ENCODE assay signal across 9 cellular contexts in genomic region chr10:100518761-100519241, GRCh38. TPM values are rescaled to one million over a fixed set of nuclear protein-coding genes. Genes with fewer than 3 reads are reported as not detected.
DNase-seq lines count a peak whose midpoint lies in the region; ATAC-seq and TF ChIP-seq lines count a peak whose summit lies in the region.
"Had no signal": no experiment of that assay in that cellular context is flagged by ENCODE, and none has a peak within 500 bp of the region (broad histone marks: within the 10 kb centered on the region; RNA-seq: fewer than 3 reads in every experiment).

No MANE protein-coding gene starts in this region.

- H3K4me1 Mint-ChIP-seq in GM23338 = no peaks in the 10 kb centered on the region; the same call in 2 of the 3 replicates
- peaks cover 15% of the 10 kb centered on the region for H3K4me1 Mint-ChIP-seq in activated T-cell treated with anti-CD3 and anti-CD28 coated beads, Interleukin-2, amount 50 U/mL, for 24 hours (ENCODE audit: low read depth)

- H3K36me3 Mint-ChIP-seq in GM23338 (ENCODE audit: low read depth) = 0 out of 3 replicates have a peak, but pooled peaks cover 5% of the 10 kb centered on the region
- peaks cover 54% of the 10 kb centered on the region for H3K36me3 Mint-ChIP-seq in activated T-cell treated with anti-CD3 and anti-CD28 coated beads, Interleukin-2, amount 50 U/mL, for 24 hours (ENCODE audit: low read depth)

- peak overlapping the region; percentile 74 for H3K4me3 ChIP-seq in GM23338
- peak overlapping the region; percentile 61 to 65 for H3K4me3 ChIP-seq in muscle layer of colon (ENCODE audit: low read depth in 1 of 2, low read length in 2 of 2)
- H3K4me3 ChIP-seq in suprapubic skin = peak overlapping the region; percentile 48

- peak overlapping the region; percentile 12 for H3K9ac ChIP-seq in muscle layer of colon (ENCODE audit: low read length)

- H4K20me1 ChIP-seq in GM23338 (replicated peaks; ENCODE audit: insufficient read depth) = no peaks in the 10 kb centered on the region; the same call in 1 of the 2 replicates

- 0 out of 2 replicates have a peak, but pooled peaks cover 4% of the 10 kb centered on the region for H3F3A ChIP-seq in GM23338 (replicated peaks; ENCODE audit: low read depth)

- H3K9me3 Mint-ChIP-seq in GM23338 = no peaks in the 10 kb centered on the region
- no peaks in the 10 kb centered on the region for H3K9me3 Mint-ChIP-seq in activated T-cell treated with anti-CD3 and anti-CD28 coated beads, Interleukin-2, amount 50 U/mL, for 24 hours

- no peaks in the 10 kb centered on the region for H3K79me2 ChIP-seq in GM23338 (replicated peaks; ENCODE audit: insufficient read depth)

- no peak for TF ChIP-seq POLR2A in suprapubic skin (IDR thresholded peaks at IDR 0.05)

- DNase-seq in AML-193 (lab: John Stamatoyannopoulos, UW) (peak; percentile 35 to 46), GM23338 (ENCODE audit: low spot score) (peak; percentile 87), NCI-H82 (lab: John Stamatoyannopoulos, UW) (peak; percentile 86), suprapubic skin (ENCODE audit: low spot score in 2 of 2) (no peak)
- peak; percentile 63 for DNase-seq in activated T-cell treated with anti-CD3 and anti-CD28 coated beads, Interleukin-2, amount 50 U/mL, for 24 hours

- H3K9me3 ChIP-seq in muscle layer of colon (ENCODE audit: low read length) = no peaks in the 10 kb centered on the region
- no peaks in the 10 kb centered on the region for H3K9me3 ChIP-seq in suprapubic skin

- peak; percentile 82 to 85 for TF ChIP-seq CTCF in GM23338 (conservative IDR thresholded peaks at IDR 0.05; ENCODE audit: low read depth in 2 of 2)
- TF ChIP-seq CTCF in suprapubic skin (IDR thresholded peaks at IDR 0.05) = peak; percentile 45 to 55

- peak; percentile 58 for ATAC-seq in GM23338
- ATAC-seq in esophagus mucosa = peak; percentile 76
- ATAC-seq in HG02798 (IDR thresholded peaks at IDR 0.05; ENCODE audit: poor library complexity, unreplicated experiment) = no peak

- H3K4me2 ChIP-seq in GM23338 = peak overlapping the region; percentile 94

- H2AFZ ChIP-seq in GM23338 = no peak overlapping the region; the same call in 1 of the 2 replicates

- H3K27me3 ChIP-seq in GM23338 (ENCODE audit: insufficient read depth) = peaks cover 22% of the 10 kb centered on the region
- H3K27me3 ChIP-seq in muscle layer of colon (ENCODE audit: control insufficient read depth in 1 of 2, insufficient read depth in 2 of 2, low read length in 2 of 2) = no peaks in the 10 kb centered on the region
- peaks cover 5% of the 10 kb centered on the region for H3K27me3 ChIP-seq in suprapubic skin

- H3K9me2 ChIP-seq in GM23338 (ENCODE audit: insufficient read depth) = no peaks in the 10 kb centered on the region

- H3K36me3 ChIP-seq in GM23338 (ENCODE audit: insufficient read depth) (no peaks in the 10 kb centered on the region), muscle layer of colon (ENCODE audit: insufficient read depth, low read length) (peaks cover 19% of the 10 kb centered on the region), suprapubic skin (peaks cover 11% of the 10 kb centered on the region)

- WGBS in suprapubic skin = 18% methylated on average over 7 of the region's 7 CpGs

- no peak overlapping the region for H3K27ac ChIP-seq in GM23338 (ENCODE audit: low read depth)
- no peak overlapping the region for H3K27ac ChIP-seq in muscle layer of colon (ENCODE audit: low read depth, low read length)
- H3K27ac ChIP-seq in suprapubic skin = no peak overlapping the region

- no peak overlapping the region for H3K27ac Mint-ChIP-seq in GM23338
- H3K27ac Mint-ChIP-seq in activated T-cell treated with anti-CD3 and anti-CD28 coated beads, Interleukin-2, amount 50 U/mL, for 24 hours = peak overlapping the region; percentile 26

- H3K27me3 Mint-ChIP-seq in GM23338 (ENCODE audit: insufficient read depth, low read depth, poor library complexity) = peaks cover 21% of the 10 kb centered on the region
- no peaks in the 10 kb centered on the region for H3K27me3 Mint-ChIP-seq in activated T-cell treated with anti-CD3 and anti-CD28 coated beads, Interleukin-2, amount 50 U/mL, for 24 hours

- H3K4me3 Mint-ChIP-seq in GM23338 = peak overlapping the region; percentile 89
- H3K4me3 Mint-ChIP-seq in activated T-cell treated with anti-CD3 and anti-CD28 coated beads, Interleukin-2, amount 50 U/mL, for 24 hours = no peak overlapping the region

- no peak for TF ChIP-seq EP300 in suprapubic skin (IDR thresholded peaks at IDR 0.05)

- H3K4me1 ChIP-seq in GM23338 (ENCODE audit: insufficient read depth) (peaks cover 5% of the 10 kb centered on the region; the same call in 1 of the 2 replicates), muscle layer of colon (ENCODE audit: insufficient read depth, low read length) (no peaks in the 10 kb centered on the region), suprapubic skin (peaks cover 14% of the 10 kb centered on the region)

TF ChIP-seq in GM23338, 12 proteins besides CTCF, POLR2A, EP300 and RAD21:
- no peak for TF ChIP-seq STAT1 (IDR thresholded peaks at IDR 0.05; ENCODE audit: unreplicated experiment)
- no peak for TF ChIP-seq NANOG (IDR thresholded peaks at IDR 0.05; ENCODE audit: borderline replicate concordance)
- no peak for TF ChIP-seq ETS1 (IDR thresholded peaks at IDR 0.05)
TF ChIP-seq in GM23338: peak in this region for 0.

RNA-seq across cellular contexts. Expression of gene SEC31B, which starts 0.9 kb away (rescaled TPM):
- 5.8 and 6.7 TPM in 2 replicates for total RNA-seq in GM23338 (2014; rRNA removed; shearing (Covaris generic))
- 2.9 TPM in 2 replicates for polyA plus RNA-seq in GM23338 (2016; fragmentation: Nextera tagmentation; extraction: Ambion mirVana)
- 3.2 TPM for total RNA-seq in esophagus mucosa
- total RNA-seq in suprapubic skin = 10 to 100 TPM in 3 of 4 donors, 1 to 10 TPM in 1; 9.3 to 36.9 (median 12.7) TPM

RNA-seq across cellular contexts. Expression of gene NDUFB8, which starts 10.9 kb away (rescaled TPM):
- 131 and 133 TPM in 2 replicates for total RNA-seq in GM23338 (2014; rRNA removed; shearing (Covaris generic))
- 464 and 520 TPM in 2 replicates for polyA plus RNA-seq in GM23338 (2016; fragmentation: Nextera tagmentation; extraction: Ambion mirVana)
- 144 TPM for total RNA-seq in esophagus mucosa
- total RNA-seq in suprapubic skin = 100 to 1,000 TPM; 156 to 176 (median 164) TPM

RNA-seq across cellular contexts. Expression of gene HIF1AN, which starts 16.9 kb away (rescaled TPM):
- total RNA-seq in GM23338 (2014; rRNA removed; shearing (Covaris generic)) = 25.3 and 26.3 TPM in 2 replicates
- polyA plus RNA-seq in GM23338 (2016; fragmentation: Nextera tagmentation; extraction: Ambion mirVana) = 9.1 and 9.9 TPM in 2 replicates
- total RNA-seq in esophagus mucosa (24.5 TPM), suprapubic skin (10 to 100 TPM; 13.5 to 43.5 (median 22.1) TPM)

RNA-seq across cellular contexts. Expression of gene WNT8B, which starts 56.0 kb away (rescaled TPM):
- 1.3 and 1.9 TPM in 2 replicates for total RNA-seq in GM23338 (2014; rRNA removed; shearing (Covaris generic))
- polyA plus RNA-seq in GM23338 (2016; fragmentation: Nextera tagmentation; extraction: Ambion mirVana) = 0.26 and 0.74 TPM in 2 replicates
- not detected for total RNA-seq in esophagus mucosa
- total RNA-seq in suprapubic skin = under 1 TPM in 1 of 4 donors, not detected in 3; 0.34 TPM
- total RNA-seq: subcutaneous adipose tissue had no signal

Comparison
In these comparisons a context has a peak if more than half of its experiments do, and no peak if none do; other contexts are left out.
1. DNase-seq: peak in AML-193 (2 of 2), GM23338 (single experiment), NCI-H82 (single experiment) and activated T-cell treated with anti-CD3 and anti-CD28 coated beads, Interleukin-2, amount 50 U/mL, for 24 hours (single experiment); none in suprapubic skin (0 of 2).
2. Peak in every context shown above with its lines, with median percentiles within 50 percentile points of each other: H3K4me3 ChIP-seq.